ENCODE assay signal across 8 cellular contexts in genomic region chr3:10223676-10224639, GRCh38. TPM values are rescaled to one million over a fixed set of nuclear protein-coding genes. Genes with fewer than 3 reads are reported as not detected.
DNase-seq lines count a peak whose midpoint lies in the region; ATAC-seq and TF ChIP-seq lines count a peak whose summit lies in the region.

No MANE protein-coding gene starts in this region.

- H3K36me3 Mint-ChIP-seq in HFFc6 (ENCODE audit: low read depth): no peaks in the 10 kb centered on the region
- peaks cover 17% of the 10 kb centered on the region for H3K36me3 Mint-ChIP-seq in activated naive CD8-positive, alpha-beta T cell treated with anti-CD3 and anti-CD28 coated beads, Interleukin-2, amount 10 ng/mL, durations not matched to agents 7 days and 5 days
- no peaks in the 10 kb centered on the region for H3K36me3 Mint-ChIP-seq in progenitor cell of endocrine pancreas (ENCODE audit: insufficient read depth)

- H3K4me1 Mint-ChIP-seq in HFFc6 (ENCODE audit: low read depth) (peaks cover 58% of the 10 kb centered on the region), progenitor cell of endocrine pancreas (ENCODE audit: low read depth) (peaks cover 2% of the 10 kb centered on the region)
- peaks cover 54% of the 10 kb centered on the region for H3K4me1 Mint-ChIP-seq in activated naive CD8-positive, alpha-beta T cell treated with anti-CD3 and anti-CD28 coated beads, Interleukin-2, amount 10 ng/mL, durations not matched to agents 7 days and 5 days

- no peak for TF ChIP-seq CTCF in HFFc6 (IDR thresholded peaks at IDR 0.05)
- no peak for TF ChIP-seq CTCF in brain microvascular endothelial cell (IDR thresholded peaks at IDR 0.05; ENCODE audit: low read depth, low read length, missing control alignments)
- no peak for TF ChIP-seq CTCF in progenitor cell of endocrine pancreas (IDR thresholded peaks at IDR 0.05; ENCODE audit: unreplicated experiment)

- POLR2A ChIA-PET in activated naive CD8-positive, alpha-beta T cell treated with anti-CD3 and anti-CD28 coated beads, Interleukin-2, amount 10 ng/mL, durations not matched to agents 7 days and 5 days (lab: Charles Lee): interaction anchor here (0.5 to 4.4 kb wide), 10 partner anchors 17 to 141 kb away, joined by 3 to 35 read pairs (median 5); partner anchors contain the start of genes BRK1, TATDN2 and VHL

- peak; percentile 67 for ATAC-seq in GM18517 (IDR thresholded peaks at IDR 0.05; ENCODE audit: unreplicated experiment)
- ATAC-seq in activated naive CD8-positive, alpha-beta T cell treated with anti-CD3 and anti-CD28 coated beads, Interleukin-2, amount 10 ng/mL, durations not matched to agents 7 days and 5 days (ENCODE audit: low read depth): peak; percentile 73

- H3K36me3 ChIP-seq in brain microvascular endothelial cell (replicated peaks): no peaks in the 10 kb centered on the region

- no peaks in the 10 kb centered on the region for H3K27me3 ChIP-seq in brain microvascular endothelial cell (replicated peaks)

- H3K9me3 Mint-ChIP-seq in HFFc6 (no peaks in the 10 kb centered on the region), progenitor cell of endocrine pancreas (ENCODE audit: low read depth) (no peaks in the 10 kb centered on the region)
- H3K9me3 Mint-ChIP-seq in activated naive CD8-positive, alpha-beta T cell treated with anti-CD3 and anti-CD28 coated beads, Interleukin-2, amount 10 ng/mL, durations not matched to agents 7 days and 5 days: no peaks in the 10 kb centered on the region

- no peak overlapping the region for H3K4me3 Mint-ChIP-seq in HFFc6
- H3K4me3 Mint-ChIP-seq in activated naive CD8-positive, alpha-beta T cell treated with anti-CD3 and anti-CD28 coated beads, Interleukin-2, amount 10 ng/mL, durations not matched to agents 7 days and 5 days: peak overlapping the region; percentile 46
- H3K4me3 Mint-ChIP-seq in progenitor cell of endocrine pancreas (ENCODE audit: low read depth): no peak overlapping the region

- peak overlapping the region; percentile 63 for H3K27ac Mint-ChIP-seq in HFFc6
- H3K27ac Mint-ChIP-seq in activated naive CD8-positive, alpha-beta T cell treated with anti-CD3 and anti-CD28 coated beads, Interleukin-2, amount 10 ng/mL, durations not matched to agents 7 days and 5 days: peak overlapping the region; percentile 21
- no peak overlapping the region for H3K27ac Mint-ChIP-seq in progenitor cell of endocrine pancreas

- no peak overlapping the region for H3K27ac ChIP-seq in brain microvascular endothelial cell

- in situ Hi-C loops in brain microvascular endothelial cell (cut with HindIII; ENCODE audit: low pct_ligation_motif_present, low sequenced_read_pairs): no loop called here

- H3K4me3 ChIP-seq in brain microvascular endothelial cell (ENCODE audit: low read depth, low read length): no peak overlapping the region

- H3K27me3 Mint-ChIP-seq in HFFc6 (ENCODE audit: insufficient read depth) (no peaks in the 10 kb centered on the region; the same call in 1 of the 2 replicates), progenitor cell of endocrine pancreas (no peaks in the 10 kb centered on the region)
- H3K27me3 Mint-ChIP-seq in activated naive CD8-positive, alpha-beta T cell treated with anti-CD3 and anti-CD28 coated beads, Interleukin-2, amount 10 ng/mL, durations not matched to agents 7 days and 5 days: no peaks in the 10 kb centered on the region

- DNase-seq in HFFc6 (no peak), NOMO-1 treated with DMSO at 0.1 percent for 48 hours (lab: John Stamatoyannopoulos, UW; ENCODE audit: unreplicated experiment) (peak; percentile 78), DMS 273 treated with DMSO at 0.1 percent for 48 hours (lab: John Stamatoyannopoulos, UW) (no peak), brain microvascular endothelial cell (no peak), progenitor cell of endocrine pancreas (ENCODE audit: low spot score, unreplicated experiment) (no peak), DMS153 (lab: John Stamatoyannopoulos, UW) (no peak)
- DNase-seq in activated naive CD8-positive, alpha-beta T cell treated with anti-CD3 and anti-CD28 coated beads, Interleukin-2, amount 10 ng/mL, durations not matched to agents 7 days and 5 days: peak; percentile 63

RNA-seq across cellular contexts. Expression of gene TATDN2, which starts 24.3 kb away (rescaled TPM):
- total RNA-seq in HFFc6 (2021; fragmentation: NEBNext Ultra II Directional; extraction: Animal tissue kit (Norgen Biotek cat#: 25700)): 10 to 100 TPM; 29.6 to 33.4 (median 30.7) TPM
- 10 to 100 TPM; 55.4 to 67.4 TPM for total RNA-seq in activated naive CD8-positive, alpha-beta T cell treated with anti-CD3 and anti-CD28 coated beads, Interleukin-2, amount 10 ng/mL, durations not matched to agents 7 days and 5 days
- total RNA-seq in progenitor cell of endocrine pancreas: 34.5 and 35.5 TPM in 2 replicates

RNA-seq across cellular contexts. Expression of gene IRAK2, which starts 59.2 kb away (rescaled TPM):
- total RNA-seq in HFFc6 (2021; fragmentation: NEBNext Ultra II Directional; extraction: Animal tissue kit (Norgen Biotek cat#: 25700)): 1 to 10 TPM; 2.6 to 4.4 (median 3.5) TPM
- total RNA-seq in activated naive CD8-positive, alpha-beta T cell treated with anti-CD3 and anti-CD28 coated beads, Interleukin-2, amount 10 ng/mL, durations not matched to agents 7 days and 5 days: 1 to 10 TPM; 3.5 to 3.7 TPM
- 0.36 and 0.40 TPM in 2 replicates for total RNA-seq in progenitor cell of endocrine pancreas

Comparison
In these comparisons a context has a peak if more than half of its experiments do, and no peak if none do; other contexts are left out.
1. DNase-seq: peak in NOMO-1 treated with DMSO at 0.1 percent for 48 hours (single experiment) and activated naive CD8-positive, alpha-beta T cell treated with anti-CD3 and anti-CD28 coated beads, Interleukin-2, amount 10 ng/mL, durations not matched to agents 7 days and 5 days (single experiment); none in HFFc6 (single experiment), DMS 273 treated with DMSO at 0.1 percent for 48 hours (single experiment), brain microvascular endothelial cell (single experiment), progenitor cell of endocrine pancreas (single experiment) and DMS153 (single experiment).